ENCODE assay signal across 8 cellular contexts in the genomic region with DNA sequence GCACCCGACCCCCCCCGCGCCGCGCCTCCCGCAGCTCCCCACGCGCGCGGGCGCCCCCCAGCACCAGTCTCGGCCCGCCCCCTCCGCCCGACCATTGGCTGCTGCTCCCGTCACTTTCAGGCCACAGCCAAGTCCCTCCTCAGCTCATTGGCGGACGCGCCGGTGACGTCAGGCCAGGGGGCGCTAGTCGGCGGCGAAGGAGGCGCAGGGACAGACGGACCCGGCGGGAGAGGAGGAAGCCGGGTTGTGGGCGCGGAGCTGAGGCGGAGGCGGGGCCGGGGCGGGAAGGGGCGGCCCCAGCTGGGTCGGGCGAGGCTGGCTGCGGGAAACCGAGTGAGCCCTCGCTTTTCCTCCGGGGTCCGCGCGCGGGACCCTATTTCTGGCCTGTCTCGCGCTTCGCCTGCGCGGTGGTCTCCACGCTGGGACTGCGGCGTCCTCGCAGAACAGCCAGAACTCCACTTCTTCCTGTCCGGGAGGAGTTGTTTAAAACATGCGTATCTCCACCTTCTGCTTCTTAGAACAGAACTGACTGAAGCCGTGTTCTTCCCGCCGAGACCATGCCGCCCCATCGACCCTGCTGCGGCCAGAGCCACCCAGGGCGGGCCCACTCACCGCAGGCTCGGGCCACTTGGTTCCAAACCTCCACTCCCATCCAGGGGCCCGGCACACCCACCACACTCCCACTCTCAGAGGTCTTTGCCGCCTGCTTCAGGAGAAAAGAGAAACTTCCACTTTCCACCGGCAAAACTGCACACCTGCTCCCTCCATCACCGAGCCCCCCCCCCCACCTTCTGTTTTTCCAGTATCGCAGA. TPM values are rescaled to one million over a fixed set of nuclear protein-coding genes. Genes with fewer than 3 reads are reported as not detected.
DNase-seq lines count a peak whose midpoint lies in the region; ATAC-seq and TF ChIP-seq lines count a peak whose summit lies in the region.

No MANE protein-coding gene starts in this region.

- no peak overlapping the region for H2BK120ac ChIP-seq in H9 (ENCODE audit: low read depth, low read length, poor library complexity, severe bottlenecking)

- H3K27ac ChIP-seq in H9 (ENCODE audit: insufficient read length, low read depth, low read length) = no peak overlapping the region
- H3K27ac ChIP-seq in RWPE2 (ENCODE audit: poor library complexity, severe bottlenecking) = peak overlapping the region; percentile 66
- H3K27ac ChIP-seq in neural cell (ENCODE audit: low read length) = peak overlapping the region; percentile 57

- H2BK12ac ChIP-seq in H9 (ENCODE audit: insufficient read length, low read depth, low read length) = no peak overlapping the region

- no peaks in the 10 kb centered on the region for H3K79me1 ChIP-seq in H9 (ENCODE audit: insufficient read depth, low read depth, low read length, poor library complexity, severe bottlenecking)

- H3K27me3 Mint-ChIP-seq in H9 (ENCODE audit: low read depth) = peaks cover 17% of the 10 kb centered on the region
- H3K27me3 Mint-ChIP-seq in stimulated activated naive CD8-positive, alpha-beta T cell treated with anti-CD3 and anti-CD28 coated beads, Interleukin-15, amount 100 ng/mL, for 72 hours = no peaks in the 10 kb centered on the region

- H4K20me1 ChIP-seq in H9 (ENCODE audit: control insufficient read depth, insufficient read depth, insufficient read length) (no peaks in the 10 kb centered on the region), Loucy (ENCODE audit: insufficient read depth, low read length, poor library complexity, severe bottlenecking) (peaks cover 10% of the 10 kb centered on the region), neural cell (ENCODE audit: insufficient read depth) (no peaks in the 10 kb centered on the region)

- H4K91ac ChIP-seq in H9 (ENCODE audit: insufficient read length, low read depth, low read length) = no peak overlapping the region

- no peak overlapping the region for H4K8ac ChIP-seq in H9 (replicated peaks; ENCODE audit: insufficient read length, low read depth, low read length)

- H2BK20ac ChIP-seq in H9 (ENCODE audit: low read depth, low read length, poor library complexity, severe bottlenecking) = no peak overlapping the region

- H3K4ac ChIP-seq in H9 (ENCODE audit: low read depth, low read length) = no peak overlapping the region

- H3K27me3 ChIP-seq in H9 (ENCODE audit: insufficient read depth, low read length) (no peaks in the 10 kb centered on the region; the same call in 1 of the 2 replicates), Loucy (ENCODE audit: insufficient read depth, low read length, poor library complexity, severe bottlenecking) (no peaks in the 10 kb centered on the region), RWPE2 (ENCODE audit: insufficient read depth, poor library complexity, severe bottlenecking) (no peaks in the 10 kb centered on the region), neural cell (ENCODE audit: insufficient read depth, low read depth, low read length) (no peaks in the 10 kb centered on the region)

- TF ChIP-seq EP300 in neural cell (conservative IDR thresholded peaks at IDR 0.05; ENCODE audit: poor library complexity, severe bottlenecking) = peak; percentile 77

- no peak overlapping the region for H3T11ph ChIP-seq in H9 (ENCODE audit: low read length)

- H3K9me3 Mint-ChIP-seq in H9 = no peaks in the 10 kb centered on the region; a peak in 2 of 5 replicates
- no peaks in the 10 kb centered on the region for H3K9me3 Mint-ChIP-seq in stimulated activated naive CD8-positive, alpha-beta T cell treated with anti-CD3 and anti-CD28 coated beads, Interleukin-15, amount 100 ng/mL, for 72 hours

- no peak overlapping the region for H2BK5ac ChIP-seq in H9 (ENCODE audit: insufficient read length, low read length)

- no peak overlapping the region for H2BK15ac ChIP-seq in H9 (ENCODE audit: low read depth, low read length)

- peaks cover 0 to 4% (median 0%) of the 10 kb centered on the region in 3 experiments; a peak in 3 of 7 replicates for H3K36me3 Mint-ChIP-seq in H9 (ENCODE audit: insufficient read depth in 1 of 3, low read depth in 3 of 3)

- H3K9me3 ChIP-seq in H9 (ENCODE audit: control insufficient read depth, low read depth, low read length) (no peaks in the 10 kb centered on the region), Loucy (ENCODE audit: insufficient read depth, low read depth, low read length) (no peaks in the 10 kb centered on the region), RWPE2 (ENCODE audit: severe bottlenecking) (no peaks in the 10 kb centered on the region), neural cell (ENCODE audit: low read length) (no peaks in the 10 kb centered on the region)

- H3K9me2 ChIP-seq in Loucy (replicated peaks; ENCODE audit: low read depth, low read length) = no peaks in the 10 kb centered on the region
- no peaks in the 10 kb centered on the region for H3K9me2 ChIP-seq in neural cell (ENCODE audit: insufficient read depth, low read length)

- peak overlapping the region; percentile 77 for H3K4me3 ChIP-seq in Loucy (ENCODE audit: low read length, poor library complexity, severe bottlenecking)
- H3K4me3 ChIP-seq in RWPE2 (ENCODE audit: severe bottlenecking) = peak overlapping the region; percentile 93
- H3K4me3 ChIP-seq in fibroblast of villous mesenchyme (ENCODE audit: low read depth, low read length) = peak overlapping the region; percentile 85
- H3K4me3 ChIP-seq in neural cell (ENCODE audit: low read length) = peak overlapping the region; percentile 94

- H3K9ac ChIP-seq in H9 (ENCODE audit: extremely low read depth, insufficient read length, low read length) (peak overlapping the region; percentile 64), Loucy (ENCODE audit: low read depth, low read length, poor library complexity, severe bottlenecking) (peak overlapping the region; percentile 66), neural cell (ENCODE audit: low read length) (peak overlapping the region; percentile 76)

- DNase-seq in GDM1 (lab: John Stamatoyannopoulos, UW) (peak; percentile 99), H9 (peak; percentile 99), RWPE2 (ENCODE audit: low spot score) (peak; percentile 97), activated gamma-delta T cell (lab: John Stamatoyannopoulos, UW) (peak; percentile 100), fibroblast of villous mesenchyme (ENCODE audit: low read depth) (peak; percentile 98)
- DNase-seq in stimulated activated naive CD8-positive, alpha-beta T cell treated with anti-CD3 and anti-CD28 coated beads, Interleukin-15, amount 100 ng/mL, for 72 hours = peak; percentile 99 to 100

- H4K5ac ChIP-seq in H9 (ENCODE audit: insufficient read length, low read depth, low read length) = no peak overlapping the region

- H3K27ac Mint-ChIP-seq in H9 = no peak overlapping the region; a peak in 1 of 7 replicates
- H3K27ac Mint-ChIP-seq in stimulated activated naive CD8-positive, alpha-beta T cell treated with anti-CD3 and anti-CD28 coated beads, Interleukin-15, amount 100 ng/mL, for 72 hours = peak overlapping the region; percentile 12 to 97

- peaks cover 13% of the 10 kb centered on the region for H3K23me2 ChIP-seq in H9 (ENCODE audit: insufficient read length, low read depth, low read length, poor library complexity, severe bottlenecking)

- TF ChIP-seq RAD21 in neural cell (conservative IDR thresholded peaks at IDR 0.05) = peak; percentile 58

- H3K4me2 ChIP-seq in H9 (ENCODE audit: insufficient read depth, insufficient read length, low read length) = peak overlapping the region; percentile 87
- H3K4me2 ChIP-seq in Loucy (ENCODE audit: low read depth, low read length, poor library complexity, severe bottlenecking) = peak overlapping the region; percentile 74
- H3K4me2 ChIP-seq in neural cell (ENCODE audit: low read length) = peak overlapping the region; percentile 82

- peaks cover 26 to 27% of the 10 kb centered on the region in 2 experiments for H3K4me1 Mint-ChIP-seq in H9
- peaks cover 28% of the 10 kb centered on the region for H3K4me1 Mint-ChIP-seq in stimulated activated naive CD8-positive, alpha-beta T cell treated with anti-CD3 and anti-CD28 coated beads, Interleukin-15, amount 100 ng/mL, for 72 hours

- H3F3A ChIP-seq in Loucy (ENCODE audit: low read depth) = no peaks in the 10 kb centered on the region
- no peaks in the 10 kb centered on the region for H3F3A ChIP-seq in neural cell (ENCODE audit: insufficient read depth, low read length, poor library complexity, severe bottlenecking)

- no peak overlapping the region for H3K23ac ChIP-seq in H9 (ENCODE audit: insufficient read length, low read depth, low read length)

- H3K4me3 Mint-ChIP-seq in H9 = peak overlapping the region; percentile 77 to 80
- H3K4me3 Mint-ChIP-seq in stimulated activated naive CD8-positive, alpha-beta T cell treated with anti-CD3 and anti-CD28 coated beads, Interleukin-15, amount 100 ng/mL, for 72 hours = peak overlapping the region; percentile 85 to 92

- no peak overlapping the region for H3K18ac ChIP-seq in H9 (ENCODE audit: insufficient read length, low read depth, low read length)

- no peak overlapping the region for H3K56ac ChIP-seq in H9 (ENCODE audit: insufficient read length, low read depth, low read length)

- H2AFZ ChIP-seq in H9 (ENCODE audit: low read length) = no peak overlapping the region
- peak overlapping the region; percentile 78 for H2AFZ ChIP-seq in Loucy (ENCODE audit: low read length)
- peak overlapping the region; percentile 60 for H2AFZ ChIP-seq in neural cell (ENCODE audit: low read depth, low read length)

- TF ChIP-seq CTCF in H9 (conservative IDR thresholded peaks at IDR 0.05) (peak; percentile 41; the same call in 2 of the 3 replicates), Loucy (conservative IDR thresholded peaks at IDR 0.05; ENCODE audit: low read length) (no peak), RWPE2 (IDR thresholded peaks at IDR 0.05; ENCODE audit: poor library complexity, severe bottlenecking) (peak; percentile 46), fibroblast of villous mesenchyme (IDR thresholded peaks at IDR 0.05; ENCODE audit: insufficient read depth, low read depth, low read length) (peak; percentile 25), neural cell (IDR thresholded peaks at IDR 0.05; ENCODE audit: poor library complexity, severe bottlenecking) (peak; percentile 51)

- WGBS in H9 (ENCODE audit: extremely low coverage, insufficient read length, low lambda C conversion rate) = no CpG with 5 or more reads among the region's 72 CpGs

- H3K36me3 ChIP-seq in Loucy (ENCODE audit: insufficient read depth, low read length) = no peaks in the 10 kb centered on the region
- H3K36me3 ChIP-seq in RWPE2 (ENCODE audit: low read depth) = no peaks in the 10 kb centered on the region; the same call in 1 of the 2 replicates
- H3K36me3 ChIP-seq in neural cell (ENCODE audit: insufficient read depth, low read length) = no peaks in the 10 kb centered on the region

- 0 out of 2 replicates have a peak overlapping the region, but pooled peaks have one; percentile 44 for H3K14ac ChIP-seq in H9 (ENCODE audit: insufficient read depth, low read length)

- H3K4me1 ChIP-seq in H9 (ENCODE audit: insufficient read depth, low read length) (no peaks in the 10 kb centered on the region), Loucy (ENCODE audit: insufficient read depth, low read length, poor library complexity, severe bottlenecking) (peaks cover 25% of the 10 kb centered on the region), RWPE2 (ENCODE audit: insufficient read depth, poor library complexity, severe bottlenecking) (no peaks in the 10 kb centered on the region)

- H3K79me2 ChIP-seq in H9 (ENCODE audit: insufficient read depth, low read length) (no peaks in the 10 kb centered on the region; the same call in 1 of the 2 replicates), Loucy (ENCODE audit: insufficient read depth, low read length) (peaks cover 39% of the 10 kb centered on the region), neural cell (replicated peaks; ENCODE audit: insufficient read depth, low read length) (peaks cover 36% of the 10 kb centered on the region)

- ATAC-seq in RWPE2 (ENCODE audit: low read depth) = peak; percentile 95
- peak; percentile 94 for ATAC-seq in stimulated activated naive CD8-positive, alpha-beta T cell treated with anti-CD3 and anti-CD28 coated beads, Interleukin-15, amount 100 ng/mL, for 72 hours

- no peak overlapping the region for H2AK5ac ChIP-seq in H9 (ENCODE audit: insufficient read length, low read length)

RNA-seq across cellular contexts. Expression of gene TMTC4, which starts 0.5 kb away (rescaled TPM):
- total RNA-seq in H9 (2021) (27.3 and 28.1 TPM in 2 replicates), fibroblast of villous mesenchyme (11.7 and 12.9 TPM in 2 replicates)
- polyA plus RNA-seq in neural cell = 119 and 123 TPM in 2 replicates
- polyA minus RNA-seq in neural cell = 182 and 183 TPM in 2 replicates

Comparison
In these comparisons a context has a peak if more than half of its experiments do, and no peak if none do; other contexts are left out.
1. H3K27ac Mint-ChIP-seq: peak in stimulated activated naive CD8-positive, alpha-beta T cell treated with anti-CD3 and anti-CD28 coated beads, Interleukin-15, amount 100 ng/mL, for 72 hours (2 of 2); none in H9 (0 of 3).
2. Peak in every context shown above with its lines, with median percentiles within 50 percentile points of each other: DNase-seq, H3K4me2 ChIP-seq, H3K9ac ChIP-seq and H3K4me3 ChIP-seq.